Comparison of ENCODE assay signal across 9 cellular contexts in genomic region chrX:107154787-107155620, GRCh38. TPM values are rescaled to one million over a fixed set of nuclear protein-coding genes. Genes with fewer than 3 reads are reported as not detected.
DNase-seq lines count a peak whose midpoint lies in the region; ATAC-seq and TF ChIP-seq lines count a peak whose summit lies in the region.
"Had no signal": no experiment of that assay in that cellular context is flagged by ENCODE, and none has a peak within 500 bp of the region (broad histone marks: within the 10 kb centered on the region; RNA-seq: fewer than 3 reads in every experiment).

No MANE protein-coding gene starts in this region.

- no peak overlapping the region for H3K27ac ChIP-seq in spleen

- peak overlapping the region; percentile 29 for H3K4me3 ChIP-seq in epithelial cell of esophagus (ENCODE audit: low read length)
- no peak overlapping the region for H3K4me3 ChIP-seq in spleen

- TF ChIP-seq POLR2A in spleen (IDR thresholded peaks at IDR 0.05): no peak

- no peaks in the 10 kb centered on the region for H3K4me1 ChIP-seq in spleen

- peaks cover 0 to 13% (median 0%) of the 10 kb centered on the region in 7 donors for H3K27me3 ChIP-seq in spleen (replicated peaks in 1 of 7)

- no peak for ATAC-seq in GM19395 (IDR thresholded peaks at IDR 0.05; ENCODE audit: unreplicated experiment)

- intact Hi-C loops in spleen (cut with DNase I; ENCODE audit: low total_unique reads) (no loop called here), head of caudate nucleus (cut with DNase I) (no loop called here)

- peak; percentile 0 for DNase-seq in NCI-H2196 (lab: John Stamatoyannopoulos, UW; ENCODE audit: unreplicated experiment)
- no peak for DNase-seq in NCI-H2196 treated with DMSO at 0.1 percent for 48 hours (lab: John Stamatoyannopoulos, UW; ENCODE audit: unreplicated experiment)
- peak; percentile 36 for DNase-seq in T1000 (lab: John Stamatoyannopoulos, UW)
- peak; percentile 77 for DNase-seq in epithelial cell of esophagus (ENCODE audit: low read depth)
- DNase-seq in spleen: peak; percentile 27
- no peak for DNase-seq in superior temporal gyrus (ENCODE audit: extremely low spot score)
- no peak for DNase-seq in head of caudate nucleus

- WGBS in spleen, 5 donors: 69 to 97% (median 91%) methylated on average over 6 of the region's 6 CpGs

- H3K9me3 ChIP-seq in spleen: no peaks in the 10 kb centered on the region

- TF ChIP-seq CTCF in epithelial cell of esophagus (IDR thresholded peaks at IDR 0.05; ENCODE audit: insufficient read depth, low read depth, low read length, missing control alignments): no peak
- TF ChIP-seq CTCF in spleen (IDR thresholded peaks at IDR 0.05 in 8 of 11, conservative IDR thresholded peaks at IDR 0.05 in 3 of 11): no peak

- H3K36me3 ChIP-seq in spleen: no peaks in the 10 kb centered on the region

RNA-seq across cellular contexts. Expression of gene RBM41, which starts 36.4 kb away (rescaled TPM):
- total RNA-seq in spleen: 10 to 100 TPM; 15.3 to 26.4 (median 19.2) TPM
- 1 to 10 TPM; 2.3 to 3.7 (median 3.0) TPM for polyA plus RNA-seq in spleen

RNA-seq across cellular contexts. Expression of gene NUP62CL, which starts 51.2 kb away (rescaled TPM):
- 1 to 10 TPM in 1 of 7 donors, under 1 TPM in 5, not detected in 1; 0.52 to 1.3 (median 0.73) TPM for total RNA-seq in spleen
- under 1 TPM; 0.33 to 0.45 (median 0.39) TPM for polyA plus RNA-seq in spleen

RNA-seq across cellular contexts. Expression of gene DNAAF6, which starts 51.4 kb away (rescaled TPM):
- total RNA-seq in spleen: not detected
- not detected for polyA plus RNA-seq in spleen
- polyA plus RNA-seq: AG04450 had no signal

Comparison
In these comparisons a context has a peak if more than half of its experiments do, and no peak if none do; other contexts are left out.
1. DNase-seq: peak in NCI-H2196 (single experiment), T1000 (single experiment), epithelial cell of esophagus (single experiment) and spleen (single experiment); none in NCI-H2196 treated with DMSO at 0.1 percent for 48 hours (single experiment), superior temporal gyrus (single experiment) and head of caudate nucleus (0 of 42).